In genomic region chr3:7520593-7520992, GRCh38 we compare ENCODE assay signal across 6 cellular contexts.
"Had no signal": no experiment of that assay in that cellular context is flagged by ENCODE, and none has a peak within 500 bp of the region (broad histone marks: within the 10 kb centered on the region; RNA-seq: fewer than 3 reads in every experiment).

No MANE protein-coding gene starts in this region.

- H3K4me3 ChIP-seq: GM23248 had no signal

- DNase-seq: GM23248, H9, HCEC 1CT, HFFc6, KBM-7 had no signal

- H3K9ac ChIP-seq: GM23248 had no signal

- H3K27ac ChIP-seq: GM23248, HL-60 had no signal

- H2AFZ ChIP-seq: GM23248 had no signal
